ENCODE assay signal across 2 cellular contexts in genomic region chrX:102546175-102546574, GRCh38. TPM values are rescaled to one million over a fixed set of nuclear protein-coding genes. Genes with fewer than 3 reads are reported as not detected.
"Had no signal": no experiment of that assay in that cellular context is flagged by ENCODE, and none has a peak within 500 bp of the region (broad histone marks: within the 10 kb centered on the region; RNA-seq: fewer than 3 reads in every experiment).

No MANE protein-coding gene starts in this region.

RNA-seq across cellular contexts. Expression of gene TMSB15A, which starts 29.6 kb away (rescaled TPM):
- total RNA-seq: MCF 10A had no signal
- polyA plus RNA-seq: IgD-negative memory B cell had no signal
